In the genomic region with DNA sequence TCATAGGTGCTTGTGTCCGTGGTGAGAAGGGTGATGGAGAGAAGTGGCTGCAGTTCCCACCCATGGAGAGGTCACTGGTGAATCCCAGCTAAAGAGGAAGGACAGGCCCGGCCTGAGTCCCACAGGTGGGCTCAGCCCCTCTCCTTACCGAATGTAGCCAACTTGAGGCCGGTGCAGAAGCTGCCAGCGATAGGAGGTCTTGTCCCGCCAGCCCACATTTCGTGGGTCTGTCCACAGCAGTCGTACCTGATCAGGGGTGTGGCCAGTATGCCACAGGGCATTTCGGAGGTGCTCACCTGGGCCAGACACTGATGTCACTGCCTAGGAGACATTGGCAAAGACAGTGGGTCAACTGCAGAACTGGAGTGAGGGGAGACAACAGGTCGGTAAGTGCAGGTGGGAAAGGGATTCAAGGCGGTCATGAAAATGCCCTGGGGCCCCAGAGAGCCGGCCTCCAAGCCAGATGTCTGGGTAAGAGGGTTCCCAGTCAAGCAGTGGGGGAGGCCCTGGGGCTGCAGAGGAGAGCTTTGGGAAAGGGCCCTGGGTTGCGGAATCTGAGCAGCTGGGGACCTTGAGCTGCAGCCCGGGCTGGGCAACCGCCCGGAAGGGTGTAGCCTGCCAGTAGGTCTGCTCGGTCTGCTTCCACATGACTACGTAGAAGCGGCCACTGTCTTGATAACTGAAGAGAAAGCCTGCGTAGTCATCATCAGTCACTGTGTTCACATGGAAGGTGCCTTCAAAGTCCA, we compare ENCODE assay signal across 1 cellular context.
TF ChIP-seq lines count a peak whose summit lies in the region.

No MANE protein-coding gene starts in this region.

TF ChIP-seq in neural cell, 6 proteins besides CTCF, POLR2A, EP300 and RAD21 (continued from another document):
- TF ChIP-seq EZH2 (IDR thresholded peaks at IDR 0.05; ENCODE audit: borderline replicate concordance, insufficient read depth, low read length, poor library complexity, severe bottlenecking) (no peak), TAF1 (IDR thresholded peaks at IDR 0.05; ENCODE audit: low read depth) (no peak), POLR2AphosphoS5 (IDR thresholded peaks at IDR 0.05) (no peak), MXI1 (conservative IDR thresholded peaks at IDR 0.05; ENCODE audit: poor library complexity, severe bottlenecking) (no peak)
- TF ChIP-seq, protein P1, sequence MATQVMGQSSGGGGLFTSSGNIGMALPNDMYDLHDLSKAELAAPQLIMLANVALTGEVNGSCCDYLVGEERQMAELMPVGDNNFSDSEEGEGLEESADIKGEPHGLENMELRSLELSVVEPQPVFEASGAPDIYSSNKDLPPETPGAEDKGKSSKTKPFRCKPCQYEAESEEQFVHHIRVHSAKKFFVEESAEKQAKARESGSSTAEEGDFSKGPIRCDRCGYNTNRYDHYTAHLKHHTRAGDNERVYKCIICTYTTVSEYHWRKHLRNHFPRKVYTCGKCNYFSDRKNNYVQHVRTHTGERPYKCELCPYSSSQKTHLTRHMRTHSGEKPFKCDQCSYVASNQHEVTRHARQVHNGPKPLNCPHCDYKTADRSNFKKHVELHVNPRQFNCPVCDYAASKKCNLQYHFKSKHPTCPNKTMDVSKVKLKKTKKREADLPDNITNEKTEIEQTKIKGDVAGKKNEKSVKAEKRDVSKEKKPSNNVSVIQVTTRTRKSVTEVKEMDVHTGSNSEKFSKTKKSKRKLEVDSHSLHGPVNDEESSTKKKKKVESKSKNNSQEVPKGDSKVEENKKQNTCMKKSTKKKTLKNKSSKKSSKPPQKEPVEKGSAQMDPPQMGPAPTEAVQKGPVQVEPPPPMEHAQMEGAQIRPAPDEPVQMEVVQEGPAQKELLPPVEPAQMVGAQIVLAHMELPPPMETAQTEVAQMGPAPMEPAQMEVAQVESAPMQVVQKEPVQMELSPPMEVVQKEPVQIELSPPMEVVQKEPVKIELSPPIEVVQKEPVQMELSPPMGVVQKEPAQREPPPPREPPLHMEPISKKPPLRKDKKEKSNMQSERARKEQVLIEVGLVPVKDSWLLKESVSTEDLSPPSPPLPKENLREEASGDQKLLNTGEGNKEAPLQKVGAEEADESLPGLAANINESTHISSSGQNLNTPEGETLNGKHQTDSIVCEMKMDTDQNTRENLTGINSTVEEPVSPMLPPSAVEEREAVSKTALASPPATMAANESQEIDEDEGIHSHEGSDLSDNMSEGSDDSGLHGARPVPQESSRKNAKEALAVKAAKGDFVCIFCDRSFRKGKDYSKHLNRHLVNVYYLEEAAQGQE (IDR thresholded peaks at IDR 0.05; ENCODE audit: borderline replicate concordance), result no peak
